10 cellular contexts compared by ENCODE assay signal in genomic region chr3:172476339-172476738, GRCh38. TPM values are rescaled to one million over a fixed set of nuclear protein-coding genes. Genes with fewer than 3 reads are reported as not detected.
DNase-seq lines count a peak whose midpoint lies in the region; ATAC-seq and TF ChIP-seq lines count a peak whose summit lies in the region.
"Had no signal": no experiment of that assay in that cellular context is flagged by ENCODE, and none has a peak within 500 bp of the region (broad histone marks: within the 10 kb centered on the region; RNA-seq: fewer than 3 reads in every experiment).

No MANE protein-coding gene starts in this region.

- no peak overlapping the region for H3K27ac Mint-ChIP-seq in GM23338
- peak overlapping the region in 1 of 6 donors; percentile 78 for H3K27ac Mint-ChIP-seq in immature natural killer cell

- no peaks in the 10 kb centered on the region for H3K27me3 ChIP-seq in ACC112 (ENCODE audit: insufficient read depth, low read length)
- H3K27me3 ChIP-seq in GM23338 (ENCODE audit: insufficient read depth): no peaks in the 10 kb centered on the region
- H3K27me3 ChIP-seq in gastroesophageal sphincter: no peaks in the 10 kb centered on the region

- no peak overlapping the region for H3K27ac ChIP-seq in ACC112 (ENCODE audit: low read depth, low read length)
- no peak overlapping the region for H3K27ac ChIP-seq in GM23338 (ENCODE audit: low read depth)
- peak overlapping the region; percentile 58 for H3K27ac ChIP-seq in VCaP
- no peak overlapping the region for H3K27ac ChIP-seq in RWPE1
- H3K27ac ChIP-seq in gastroesophageal sphincter: no peak overlapping the region

- H3K4me3 Mint-ChIP-seq in GM23338 (peak overlapping the region; percentile 7; the same call in 1 of the 3 replicates), immature natural killer cell (peak overlapping the region in 4 of 5 donors; percentile 18 to 95 (median 87))

- H3K4me2 ChIP-seq in GM23338: no peak overlapping the region

- peak overlapping the region; percentile 80 for H2AFZ ChIP-seq in ACC112 (ENCODE audit: low read length, unreplicated experiment)
- H2AFZ ChIP-seq in GM23338: peak overlapping the region; percentile 3; the same call in 1 of the 2 replicates

- no peaks in the 10 kb centered on the region for H3K36me3 ChIP-seq in ACC112 (ENCODE audit: insufficient read depth, low read length)
- no peaks in the 10 kb centered on the region for H3K36me3 ChIP-seq in GM23338 (ENCODE audit: insufficient read depth)
- H3K36me3 ChIP-seq in gastroesophageal sphincter: no peaks in the 10 kb centered on the region

- H3K36me3 Mint-ChIP-seq in GM23338 (ENCODE audit: low read depth) (no peaks in the 10 kb centered on the region), immature natural killer cell (no peaks in the 10 kb centered on the region)

- WGBS in gastroesophageal sphincter (ENCODE audit: low coverage in 1 of 2), 2 donors: 81 to 100% methylated on average over 1 to 5 of the region's 5 CpGs

- TF ChIP-seq CTCF in GM23338 (conservative IDR thresholded peaks at IDR 0.05; ENCODE audit: low read depth in 2 of 2) (no peak), VCaP (conservative IDR thresholded peaks at IDR 0.05) (no peak), RWPE1 (conservative IDR thresholded peaks at IDR 0.05; ENCODE audit: low read depth) (no peak), gastroesophageal sphincter (IDR thresholded peaks at IDR 0.05) (no peak)

- no peaks in the 10 kb centered on the region for H3K27me3 Mint-ChIP-seq in GM23338 (ENCODE audit: insufficient read depth, low read depth, poor library complexity)
- peaks cover 0 to 3% (median 0%) of the 10 kb centered on the region in 3 donors for H3K27me3 Mint-ChIP-seq in immature natural killer cell (ENCODE audit: low read depth in 3 of 3)

- TF ChIP-seq POLR2A in gastroesophageal sphincter (IDR thresholded peaks at IDR 0.05): no peak

- DNase-seq in GM23338 (ENCODE audit: low spot score) (no peak), immature natural killer cell (no peak), RWPE1 (ENCODE audit: low spot score) (no peak), NCI-H2196 (lab: John Stamatoyannopoulos, UW; ENCODE audit: unreplicated experiment) (no peak), hepatic stellate cell (ENCODE audit: low spot score) (no peak)
- DNase-seq: EL had no signal

- H3K79me2 ChIP-seq in ACC112 (ENCODE audit: control insufficient read depth, insufficient read depth, low read length, unreplicated experiment) (no peaks in the 10 kb centered on the region), GM23338 (replicated peaks; ENCODE audit: insufficient read depth) (no peaks in the 10 kb centered on the region)

- CTCF ChIA-PET in RWPE1 (lab: Yijun Ruan, JAX): interaction anchor here (0.6 to 1.3 kb wide), 6 partner anchors 15 to 647 kb away, joined by 3 to 6 read pairs (median 4); no protein-coding TSS in a partner anchor

- ATAC-seq in GM23338 (peak; percentile 49), gastroesophageal sphincter (no peak)

- no peaks in the 10 kb centered on the region for H3K9me3 ChIP-seq in gastroesophageal sphincter

- no peaks in the 10 kb centered on the region for H3K9me2 ChIP-seq in GM23338 (ENCODE audit: insufficient read depth)

- peaks cover 9% of the 10 kb centered on the region for H3K9me3 Mint-ChIP-seq in GM23338
- H3K9me3 Mint-ChIP-seq in immature natural killer cell: peaks cover 0 to 8% (median 0%) of the 10 kb centered on the region in 6 donors

- H4K20me1 ChIP-seq in GM23338 (replicated peaks; ENCODE audit: insufficient read depth): no peaks in the 10 kb centered on the region

- H3K4me3 ChIP-seq in ACC112 (ENCODE audit: low read depth, low read length) (peak overlapping the region; percentile 74), GM23338 (no peak overlapping the region), gastroesophageal sphincter (no peak overlapping the region)

- no peaks in the 10 kb centered on the region for H3F3A ChIP-seq in GM23338 (replicated peaks; ENCODE audit: low read depth)

- H3K4me1 ChIP-seq in ACC112 (ENCODE audit: control insufficient read depth, insufficient read depth, low read length, unreplicated experiment) (no peaks in the 10 kb centered on the region), GM23338 (ENCODE audit: insufficient read depth) (no peaks in the 10 kb centered on the region), gastroesophageal sphincter (no peaks in the 10 kb centered on the region)

- H3K4me1 Mint-ChIP-seq in GM23338: peaks cover 12% of the 10 kb centered on the region; the same call in 2 of the 3 replicates
- peaks cover 11 to 13% of the 10 kb centered on the region in 2 donors for H3K4me1 Mint-ChIP-seq in immature natural killer cell

- POLR2A ChIA-PET in RWPE1 (lab: Yijun Ruan, JAX; ENCODE audit: low non-redundant PET): no interaction called here

- TF ChIP-seq EP300 in gastroesophageal sphincter (IDR thresholded peaks at IDR 0.05): no peak

TF ChIP-seq in GM23338, 12 proteins besides CTCF, POLR2A, EP300 and RAD21 (continues in another document):
- TF ChIP-seq ZNF462 (CRISPR knock-in tag; IDR thresholded peaks at IDR 0.05) (no peak), POLR2AphosphoS5 (IDR thresholded peaks at IDR 0.05; ENCODE audit: low read depth) (no peak), EZH2phosphoT487 (IDR thresholded peaks at IDR 0.05; ENCODE audit: unreplicated experiment) (no peak), JUNB (IDR thresholded peaks at IDR 0.05; ENCODE audit: unreplicated experiment) (no peak), ZNF114 (CRISPR knock-in tag; IDR thresholded peaks at IDR 0.05) (no peak), NANOG (IDR thresholded peaks at IDR 0.05; ENCODE audit: borderline replicate concordance) (no peak)

RNA-seq across cellular contexts. Expression of gene GHSR, which starts 28.1 kb away (rescaled TPM):
- total RNA-seq in GM23338 (2014; rRNA removed; shearing (Covaris generic)): not detected in 2 replicates
- polyA plus RNA-seq in GM23338 (2016; fragmentation: Nextera tagmentation; extraction: Ambion mirVana) (not detected in 2 replicates), immature natural killer cell (1 to 10 TPM in 2 of 3 donors, not detected in 1; 2.1 to 4.3 TPM)
- not detected for total RNA-seq in gastroesophageal sphincter
- polyA plus RNA-seq: neural cell had no signal

RNA-seq across cellular contexts. Expression of gene TNFSF10, which starts 46.9 kb away (rescaled TPM):
- not detected in 2 replicates for total RNA-seq in GM23338 (2014; rRNA removed; shearing (Covaris generic))
- 0.21 and 0.27 TPM in 2 replicates for polyA plus RNA-seq in GM23338 (2016; fragmentation: Nextera tagmentation; extraction: Ambion mirVana)
- polyA plus RNA-seq in immature natural killer cell: 10 to 100 TPM; 30.8 to 49.7 (median 44.6) TPM
- 10 to 100 TPM; 21.5 to 32.3 (median 27.1) TPM for total RNA-seq in gastroesophageal sphincter
- polyA plus RNA-seq: neural cell had no signal

Comparison
In these comparisons a context has a peak if more than half of its experiments do, and no peak if none do; other contexts are left out.
1. RNA of gene TNFSF10, which starts 46.9 kb away (total RNA-seq): 21.5 to 32.3 TPM in gastroesophageal sphincter; not detected in GM23338; every median in the first group is over 10 times any median in the second.